8 cellular contexts compared by ENCODE assay signal in genomic region chr16:30094541-30095165, GRCh38. TPM values are rescaled to one million over a fixed set of nuclear protein-coding genes. Genes with fewer than 3 reads are reported as not detected.
DNase-seq lines count a peak whose midpoint lies in the region; ATAC-seq and TF ChIP-seq lines count a peak whose summit lies in the region.

No MANE protein-coding gene starts in this region.

- H3K4me3 ChIP-seq in mucosa of rectum (ENCODE audit: low read length in 2 of 2) (peak overlapping the region; percentile 74 to 91), tibial nerve (peak overlapping the region; percentile 67 to 93 (median 82))

- no peak for ATAC-seq in central memory CD8-positive, alpha-beta T cell (replicated peaks; ENCODE audit: extremely low read depth, poor library complexity, severe bottlenecking)
- ATAC-seq in HG02870 (IDR thresholded peaks at IDR 0.05; ENCODE audit: unreplicated experiment) (no peak), GM21786 (IDR thresholded peaks at IDR 0.05; ENCODE audit: unreplicated experiment) (no peak), HG03342 (IDR thresholded peaks at IDR 0.05; ENCODE audit: unreplicated experiment) (no peak)

- peaks cover 42% of the 10 kb centered on the region for H3K36me3 Mint-ChIP-seq in activated T-cell treated with anti-CD3 and anti-CD28 coated beads, Interleukin-2, amount 50 U/mL, for 24 hours (ENCODE audit: low read depth)
- peaks cover 26% of the 10 kb centered on the region for H3K36me3 Mint-ChIP-seq in central memory CD8-positive, alpha-beta T cell (ENCODE audit: insufficient read depth)

- TF ChIP-seq POLR2A in tibial nerve (IDR thresholded peaks at IDR 0.05) = no peak

- H3K27me3 Mint-ChIP-seq in activated T-cell treated with anti-CD3 and anti-CD28 coated beads, Interleukin-2, amount 50 U/mL, for 24 hours = no peaks in the 10 kb centered on the region
- no peaks in the 10 kb centered on the region for H3K27me3 Mint-ChIP-seq in central memory CD8-positive, alpha-beta T cell

- peak overlapping the region; percentile 83 to 92 for H3K27ac ChIP-seq in mucosa of rectum (ENCODE audit: low read depth in 2 of 2, low read length in 2 of 2)
- H3K27ac ChIP-seq in tibial nerve = peak overlapping the region; percentile 90 to 97 (median 96)

- no peaks in the 10 kb centered on the region for H3K27me3 ChIP-seq in mucosa of rectum (ENCODE audit: control insufficient read depth in 2 of 2, insufficient read depth in 2 of 2, low read length in 2 of 2)
- no peaks in the 10 kb centered on the region for H3K27me3 ChIP-seq in tibial nerve

- no peak for TF ChIP-seq CTCF in tibial nerve (IDR thresholded peaks at IDR 0.05)

- H3K9ac ChIP-seq in mucosa of rectum (ENCODE audit: low read depth in 1 of 2, low read length in 2 of 2) = peak overlapping the region; percentile 82 to 91

- no peak for TF ChIP-seq EP300 in tibial nerve (IDR thresholded peaks at IDR 0.05)

- H3K4me1 ChIP-seq in mucosa of rectum (ENCODE audit: control insufficient read depth in 2 of 2, insufficient read depth in 2 of 2, low read length in 2 of 2) (peaks cover 29 to 32% of the 10 kb centered on the region in 2 donors), tibial nerve (peaks cover 0 to 56% (median 32%) of the 10 kb centered on the region in 4 donors)

- H3K36me3 ChIP-seq in mucosa of rectum (ENCODE audit: control insufficient read depth in 2 of 2, insufficient read depth in 2 of 2, low read length in 2 of 2) (peaks cover 11 to 14% of the 10 kb centered on the region in 2 donors), tibial nerve (peaks cover 5 to 23% (median 5%) of the 10 kb centered on the region in 3 donors)

- H3K4me3 Mint-ChIP-seq in activated T-cell treated with anti-CD3 and anti-CD28 coated beads, Interleukin-2, amount 50 U/mL, for 24 hours = peak overlapping the region; percentile 81
- peak overlapping the region; percentile 88 for H3K4me3 Mint-ChIP-seq in central memory CD8-positive, alpha-beta T cell

- H3K9me3 Mint-ChIP-seq in activated T-cell treated with anti-CD3 and anti-CD28 coated beads, Interleukin-2, amount 50 U/mL, for 24 hours = peaks cover 16% of the 10 kb centered on the region
- peaks cover 6% of the 10 kb centered on the region for H3K9me3 Mint-ChIP-seq in central memory CD8-positive, alpha-beta T cell

- DNase-seq in activated T-cell treated with anti-CD3 and anti-CD28 coated beads, Interleukin-2, amount 50 U/mL, for 24 hours = no peak
- DNase-seq in activated T-cell treated with anti-CD3 and anti-CD28 coated beads for 4 hours (no peak), tibial nerve (ENCODE audit: low spot score in 2 of 2) (no peak)
- no peak for DNase-seq in central memory CD8-positive, alpha-beta T cell (ENCODE audit: low spot score in 2 of 2)

- peaks cover 0 to 7% of the 10 kb centered on the region in 2 donors for H3K9me3 ChIP-seq in mucosa of rectum (ENCODE audit: control insufficient read depth in 2 of 2, low read length in 2 of 2)
- H3K9me3 ChIP-seq in tibial nerve = peaks cover 0 to 23% (median 0%) of the 10 kb centered on the region in 4 donors

- 45 to 51% methylated on average over 11 of the region's 11 CpGs for whole genome bisulfite sequencing in tibial nerve, 2 donors

- H3K4me1 Mint-ChIP-seq in activated T-cell treated with anti-CD3 and anti-CD28 coated beads, Interleukin-2, amount 50 U/mL, for 24 hours (ENCODE audit: low read depth) = peaks cover 57% of the 10 kb centered on the region
- H3K4me1 Mint-ChIP-seq in central memory CD8-positive, alpha-beta T cell = peaks cover 42% of the 10 kb centered on the region

- peak overlapping the region; percentile 91 for H3K27ac Mint-ChIP-seq in activated T-cell treated with anti-CD3 and anti-CD28 coated beads, Interleukin-2, amount 50 U/mL, for 24 hours
- peak overlapping the region; percentile 95 for H3K27ac Mint-ChIP-seq in central memory CD8-positive, alpha-beta T cell (ENCODE audit: low read depth)

RNA-seq across cellular contexts. Expression of gene YPEL3, which starts 1.4 kb away (rescaled TPM):
- total RNA-seq in tibial nerve = 100 to 1,000 TPM in 2 of 4 donors, 10 to 100 TPM in 2; 81.9 to 197 (median 122) TPM

RNA-seq across cellular contexts. Expression of gene TBX6, which starts 2.9 kb away (rescaled TPM):
- total RNA-seq in tibial nerve = 1 to 10 TPM in 1 of 4 donors, under 1 TPM in 2, not detected in 1; 0.66 to 1.5 (median 0.84) TPM

RNA-seq across cellular contexts. Expression of gene GDPD3, which starts 18.7 kb away (rescaled TPM):
- 1 to 10 TPM; 2.8 to 5.2 (median 4.6) TPM for total RNA-seq in tibial nerve

RNA-seq across cellular contexts. Expression of gene PPP4C, which starts 18.9 kb away (rescaled TPM):
- 10 to 100 TPM; 21.1 to 54.3 (median 34.3) TPM for total RNA-seq in tibial nerve

RNA-seq across cellular contexts. Expression of gene MAPK3, which starts 28.4 kb away (rescaled TPM):
- total RNA-seq in tibial nerve = 10 to 100 TPM; 65.5 to 93.0 (median 79.5) TPM
